Comparison of ENCODE assay signal across 16 cellular contexts in the genomic region with DNA sequence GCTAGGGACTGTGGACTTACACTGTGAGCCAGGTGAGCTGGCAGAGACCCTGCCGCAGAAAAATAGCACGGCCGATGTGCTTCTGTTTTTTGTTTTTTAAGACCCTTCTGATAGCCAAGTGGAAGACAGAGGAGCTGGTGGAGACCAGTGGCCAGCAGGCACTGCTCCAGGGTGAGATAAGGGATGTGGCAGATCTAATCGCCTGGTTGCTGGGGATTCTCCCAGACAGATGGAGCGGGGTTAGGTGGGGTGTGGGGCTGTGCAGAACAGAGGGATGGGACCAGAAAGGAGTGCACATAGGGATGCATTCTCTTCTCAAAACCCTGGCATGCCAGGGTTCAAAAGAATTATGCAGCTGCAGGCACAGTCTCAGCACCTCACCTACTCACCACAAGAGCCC.
DNase-seq lines count a peak whose midpoint lies in the region; ATAC-seq and TF ChIP-seq lines count a peak whose summit lies in the region.
"Had no signal": no experiment of that assay in that cellular context is flagged by ENCODE, and none has a peak within 500 bp of the region (broad histone marks: within the 10 kb centered on the region; RNA-seq: fewer than 3 reads in every experiment).

No MANE protein-coding gene starts in this region.

- H3K9me3 Mint-ChIP-seq in activated naive CD4-positive, alpha-beta T cell treated with anti-CD3 and anti-CD28 coated beads for 36 hours = no peaks in the 10 kb centered on the region
- H3K9me3 Mint-ChIP-seq: CD14-positive monocyte had no signal

- CTCF ChIA-PET in activated naive CD4-positive, alpha-beta T cell treated with anti-CD3 and anti-CD28 coated beads for 36 hours (lab: Charles Lee) = interaction anchor here (0.8 kb wide), 1 partner anchor 126 kb away, joined by 3 read pairs; no protein-coding TSS in a partner anchor

- ATAC-seq in SK-N-SH treated with all-trans-retinoic acid at 6 μM for 48 hours = peak; percentile 37; the same call in 2 of the 3 replicates
- ATAC-seq in GM21786 (IDR thresholded peaks at IDR 0.05; ENCODE audit: unreplicated experiment) = no peak
- ATAC-seq in right lobe of liver = no peak
- ATAC-seq: K562 had no signal

- H3K4me1 ChIP-seq in right lobe of liver = no peaks in the 10 kb centered on the region
- H3K4me1 ChIP-seq: Peyer's patch had no signal

- H3K4me1 Mint-ChIP-seq in activated naive CD4-positive, alpha-beta T cell treated with anti-CD3 and anti-CD28 coated beads for 36 hours (ENCODE audit: low read depth) = peaks cover 61% of the 10 kb centered on the region
- H3K4me1 Mint-ChIP-seq: CD14-positive monocyte had no signal

- no peaks in the 10 kb centered on the region for H3K27me3 ChIP-seq in right lobe of liver
- H3K27me3 ChIP-seq: Peyer's patch had no signal

- TF ChIP-seq POLR2A in right lobe of liver (IDR thresholded peaks at IDR 0.05) = no peak

- whole genome bisulfite sequencing in right lobe of liver (ENCODE audit: insufficient coverage, low coverage, low lambda C conversion rate, missing lambda C conversion rate) = 100% methylated on average over 1 of the region's 5 CpGs

- no peak for TF ChIP-seq CTCF in right lobe of liver (IDR thresholded peaks at IDR 0.05)

- DNase-seq in activated naive CD4-positive, alpha-beta T cell treated with anti-CD3 and anti-CD28 coated beads for 36 hours = no peak
- DNase-seq in activated naive CD4-positive, alpha-beta T cell (lab: John Stamatoyannopoulos, UW) = no peak
- DNase-seq in cerebellum (ENCODE audit: low spot score) (peak; percentile 33), DMS114 treated with DMSO at 0.1 percent for 48 hours (lab: John Stamatoyannopoulos, UW; ENCODE audit: unreplicated experiment) (no peak), epidermal melanocyte (ENCODE audit: insufficient read length, low spot score) (no peak), right lobe of liver (no peak)
- DNase-seq: DMS79, NCI-H1417 treated with DMSO at 0.1 percent for 48 hours, NCI-H2029 treated with DMSO at 0.1 percent for 48 hours, NCI-H510A, Right ventricle myocardium superior had no signal

- H3K36me3 Mint-ChIP-seq in activated naive CD4-positive, alpha-beta T cell treated with anti-CD3 and anti-CD28 coated beads for 36 hours (ENCODE audit: low read depth) = peaks cover 69% of the 10 kb centered on the region

- H3K27ac Mint-ChIP-seq in activated naive CD4-positive, alpha-beta T cell treated with anti-CD3 and anti-CD28 coated beads for 36 hours = peak overlapping the region; percentile 34

- no peaks in the 10 kb centered on the region for H3K9me3 ChIP-seq in right lobe of liver
- H3K9me3 ChIP-seq: Peyer's patch had no signal

- intact Hi-C loops in activated naive CD4-positive, alpha-beta T cell treated with anti-CD3 and anti-CD28 coated beads for 36 hours (cut with micrococcal nuclease) = no loop called here
- intact Hi-C loops in right lobe of liver (cut with DNase I) = no loop called here

- H3K4me3 ChIP-seq in right lobe of liver = no peak overlapping the region
- H3K4me3 ChIP-seq: K562, Peyer's patch had no signal

- H3K27me3 Mint-ChIP-seq in activated naive CD4-positive, alpha-beta T cell treated with anti-CD3 and anti-CD28 coated beads for 36 hours (ENCODE audit: low read depth) = no peaks in the 10 kb centered on the region

- H3K36me3 ChIP-seq in right lobe of liver = peaks cover 0 to 14% (median 2%) of the 10 kb centered on the region in 4 donors

- H3K27ac ChIP-seq in right lobe of liver = no peak overlapping the region
- H3K27ac ChIP-seq: Peyer's patch had no signal

- H3K4me3 Mint-ChIP-seq in activated naive CD4-positive, alpha-beta T cell treated with anti-CD3 and anti-CD28 coated beads for 36 hours = no peak overlapping the region
- H3K4me3 Mint-ChIP-seq: CD14-positive monocyte had no signal

TF ChIP-seq in SK-N-SH treated with all-trans-retinoic acid at 6 μM for 48 hours, 23 proteins besides CTCF, POLR2A, EP300 and RAD21:
- TF ChIP-seq GLIS3 (CRISPR knock-in tag; IDR thresholded peaks at IDR 0.05) = no peak
- no peak for TF ChIP-seq ISL1 (CRISPR knock-in tag; IDR thresholded peaks at IDR 0.05)
- TF ChIP-seq TSHZ2 (CRISPR knock-in tag; IDR thresholded peaks at IDR 0.05) = peak; percentile 83
- no peak for TF ChIP-seq ZNF70 (CRISPR knock-in tag; IDR thresholded peaks at IDR 0.05)
- no peak for TF ChIP-seq ZNF8 (CRISPR knock-in tag; IDR thresholded peaks at IDR 0.05)
- TF ChIP-seq, protein P1, sequence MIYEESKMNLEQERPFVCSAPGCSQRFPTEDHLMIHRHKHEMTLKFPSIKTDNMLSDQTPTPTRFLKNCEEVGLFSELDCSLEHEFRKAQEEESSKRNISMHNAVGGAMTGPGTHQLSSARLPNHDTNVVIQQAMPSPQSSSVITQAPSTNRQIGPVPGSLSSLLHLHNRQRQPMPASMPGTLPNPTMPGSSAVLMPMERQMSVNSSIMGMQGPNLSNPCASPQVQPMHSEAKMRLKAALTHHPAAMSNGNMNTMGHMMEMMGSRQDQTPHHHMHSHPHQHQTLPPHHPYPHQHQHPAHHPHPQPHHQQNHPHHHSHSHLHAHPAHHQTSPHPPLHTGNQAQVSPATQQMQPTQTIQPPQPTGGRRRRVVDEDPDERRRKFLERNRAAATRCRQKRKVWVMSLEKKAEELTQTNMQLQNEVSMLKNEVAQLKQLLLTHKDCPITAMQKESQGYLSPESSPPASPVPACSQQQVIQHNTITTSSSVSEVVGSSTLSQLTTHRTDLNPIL (CRISPR knock-in tag; IDR thresholded peaks at IDR 0.05; ENCODE audit: low read depth) = no peak
- no peak for TF ChIP-seq CSDC2 (CRISPR knock-in tag; IDR thresholded peaks at IDR 0.05)
- peak; percentile 80; the same call in 1 of the 2 replicates for TF ChIP-seq TCF4 (CRISPR knock-in tag; IDR thresholded peaks at IDR 0.05; ENCODE audit: borderline replicate concordance)
- no peak for TF ChIP-seq ARNTL (CRISPR knock-in tag; IDR thresholded peaks at IDR 0.05; ENCODE audit: borderline replicate concordance, low read depth)
TF ChIP-seq in SK-N-SH treated with all-trans-retinoic acid at 6 μM for 48 hours: peak in this region for 2.
